26 cellular contexts compared by ENCODE assay signal in genomic region chr4:131441004-131441688, GRCh38.
"Had no signal": no experiment of that assay in that cellular context is flagged by ENCODE, and none has a peak within 500 bp of the region (broad histone marks: within the 10 kb centered on the region; RNA-seq: fewer than 3 reads in every experiment).

No MANE protein-coding gene starts in this region.

- H3K36me3 Mint-ChIP-seq: activated naive CD4-positive, alpha-beta T cell treated with anti-CD3 and anti-CD28 coated beads, Interleukin-2, amount 10 ng/mL, durations not matched to agents 7 days and 5 days; activated naive CD8-positive, alpha-beta T cell treated with anti-CD3 and anti-CD28 coated beads for 36 hours had no signal

- H3K27me3 Mint-ChIP-seq: activated CD8-positive, alpha-beta T cell treated with anti-CD3 and anti-CD28 coated beads for 36 hours; activated naive CD4-positive, alpha-beta T cell treated with anti-CD3 and anti-CD28 coated beads, Interleukin-2, amount 10 ng/mL, durations not matched to agents 7 days and 5 days; activated naive CD8-positive, alpha-beta T cell treated with anti-CD3 and anti-CD28 coated beads for 36 hours had no signal

- H3K9me3 ChIP-seq: Peyer's patch, SJSA1 had no signal

- H3K4me1 Mint-ChIP-seq: activated naive CD4-positive, alpha-beta T cell treated with anti-CD3 and anti-CD28 coated beads, Interleukin-2, amount 10 ng/mL, durations not matched to agents 7 days and 5 days; activated naive CD8-positive, alpha-beta T cell treated with anti-CD3 and anti-CD28 coated beads for 36 hours had no signal

- ATAC-seq: activated CD4-positive, CD25-positive, alpha-beta regulatory T cell treated with anti-CD3 and anti-CD28 coated beads, Interleukin-2, amount 50 U/mL, for 24 hours; activated CD8-positive, alpha-beta T cell treated with anti-CD3 and anti-CD28 coated beads for 36 hours; activated T-cell treated with anti-CD3 and anti-CD28 coated beads, Interleukin-2, amount 50 U/mL, for 72 hours; SK-N-SH treated with all-trans-retinoic acid at 6 μM for 48 hours had no signal

- H3K4me1 ChIP-seq: Peyer's patch, SJSA1 had no signal

- H3K27ac ChIP-seq: Peyer's patch, RWPE1, SJSA1 had no signal

- DNase-seq: activated CD4-positive, alpha-beta T cell treated with anti-CD3 and anti-CD28 coated beads for 4 hours; activated CD8-positive, alpha-beta memory T cell treated with anti-CD3 and anti-CD28 coated beads, Interleukin-2, amount 50 U/mL, for 4 hours; activated CD8-positive, alpha-beta T cell treated with anti-CD3 and anti-CD28 coated beads for 36 hours; activated gamma-delta T cell treated with Interleukin-2 at 50 U/mL for 16 hours; activated naive CD4-positive, alpha-beta T cell treated with anti-CD3 and anti-CD28 coated beads, Interleukin-2, amount 10 ng/mL, durations not matched to agents 7 days and 5 days; activated naive CD8-positive, alpha-beta T cell treated with anti-CD3 and anti-CD28 coated beads for 36 hours; activated T-cell treated with anti-CD3 and anti-CD28 coated beads, Interleukin-2, amount 50 U/mL, for 72 hours; anterior cingulate cortex; caudate nucleus; MV-4-11; NCI-H1105; NCI-H1436; NCI-H1694 treated with DMSO at 0.1 percent for 48 hours; NCI-H2029 treated with DMSO at 0.1 percent for 48 hours; NCI-H345; NCI-H510A; NCI-H526 treated with DMSO at 0.1 percent for 48 hours; NCI-H82; Peyer's patch; SHP77 had no signal

- H3K36me3 ChIP-seq: Peyer's patch, SJSA1 had no signal

- H3K4me3 ChIP-seq: Peyer's patch, SJSA1 had no signal

- H3K27ac Mint-ChIP-seq: activated CD8-positive, alpha-beta T cell treated with anti-CD3 and anti-CD28 coated beads for 36 hours; activated naive CD4-positive, alpha-beta T cell treated with anti-CD3 and anti-CD28 coated beads, Interleukin-2, amount 10 ng/mL, durations not matched to agents 7 days and 5 days; activated naive CD8-positive, alpha-beta T cell treated with anti-CD3 and anti-CD28 coated beads for 36 hours; activated T-cell treated with anti-CD3 and anti-CD28 coated beads, Interleukin-2, amount 50 U/mL, for 72 hours; activated T-helper 2 cell treated with anti-CD3 and anti-CD28 coated beads, Interferon-gamma antibody, Interleukin-2, Interleukin-4, amounts not matched to agents 10 μg/mL and 5 μg/mL and 100 μg/mL, durations not matched to agents 14 hours and 24 hours and 36 hours; T-helper 1 cell treated with Interleukin-12 subunit alpha and Interleukin-12 subunit beta and Interleukin-4 antibody, amounts not matched to agents 30 μg/mL and 1 μg/mL, for 36 hours had no signal

- H3K4me3 Mint-ChIP-seq: activated CD8-positive, alpha-beta T cell treated with anti-CD3 and anti-CD28 coated beads for 36 hours; activated naive CD4-positive, alpha-beta T cell treated with anti-CD3 and anti-CD28 coated beads, Interleukin-2, amount 10 ng/mL, durations not matched to agents 7 days and 5 days; activated naive CD8-positive, alpha-beta T cell treated with anti-CD3 and anti-CD28 coated beads for 36 hours; activated T-cell treated with anti-CD3 and anti-CD28 coated beads, Interleukin-2, amount 50 U/mL, for 72 hours; T-helper 1 cell treated with Interleukin-12 subunit alpha and Interleukin-12 subunit beta and Interleukin-4 antibody, amounts not matched to agents 30 μg/mL and 1 μg/mL, for 36 hours had no signal

- H3K27me3 ChIP-seq: Peyer's patch, SJSA1 had no signal
